Comparison of ENCODE assay signal across 9 cellular contexts in genomic region chr3:132376945-132377354, GRCh38. TPM values are rescaled to one million over a fixed set of nuclear protein-coding genes. Genes with fewer than 3 reads are reported as not detected.
DNase-seq lines count a peak whose midpoint lies in the region; ATAC-seq, FAIRE-seq and TF ChIP-seq lines count a peak whose summit lies in the region.
"Not testable (repeated sequence)": the region's sequence is repeated elsewhere in the genome, so short reads cannot be mapped to it uniquely, and the experiment has no call there.
"Had no signal": no experiment of that assay in that cellular context is flagged by ENCODE, and none has a peak within 500 bp of the region (broad histone marks: within the 10 kb centered on the region; RNA-seq: fewer than 3 reads in every experiment).

No MANE protein-coding gene starts in this region.

- H3K79me1 ChIP-seq in H1 (ENCODE audit: low read depth, low read length): not testable (repeated sequence)

- H3K4me2 ChIP-seq in GM23338 (peak overlapping the region; percentile 75), H1 (ENCODE audit: insufficient read depth in 1 of 2, low read depth in 2 of 2, low read length in 2 of 2) (peak overlapping the region; percentile 50 to 62)

- 0 out of 2 replicates have a peak overlapping the region, but pooled peaks have one; percentile 68 for H4K8ac ChIP-seq in H1 (ENCODE audit: extremely low read depth, insufficient read depth, low read length)

- not testable (repeated sequence) for H3K36me3 ChIP-seq in GM23338 (ENCODE audit: insufficient read depth); H1 (ENCODE audit: control insufficient read depth in 2 of 4, insufficient read depth in 4 of 4, low read length in 3 of 4)

- H2BK15ac ChIP-seq in H1 (ENCODE audit: low read length): not testable (repeated sequence)

- H3K4ac ChIP-seq in H1 (replicated peaks; ENCODE audit: insufficient read length, low read depth, low read length): not testable (repeated sequence)

- TF ChIP-seq CTCF in GM23338 (conservative IDR thresholded peaks at IDR 0.05; ENCODE audit: low read depth in 2 of 2); H1 (IDR thresholded peaks at IDR 0.05; ENCODE audit: control extremely low read depth in 1 of 3, insufficient read depth in 1 of 3, low read depth in 1 of 3, low read length in 3 of 3): not testable (repeated sequence)

- not testable (repeated sequence) for H4K20me1 ChIP-seq in GM23338 (replicated peaks; ENCODE audit: insufficient read depth); H1 (replicated peaks in 1 of 2; ENCODE audit: control insufficient read depth in 1 of 2, insufficient read depth in 2 of 2, low read length in 2 of 2)

- not testable (repeated sequence) for H3K14ac ChIP-seq in H1 (ENCODE audit: insufficient read length)

- peak overlapping the region in 1 of 4 experiments; percentile 60; a peak in 2 of 7 replicates for H3K9ac ChIP-seq in H1 (replicated peaks in 1 of 4; ENCODE audit: extremely low read depth in 1 of 4, low read depth in 3 of 4, low read length in 3 of 4)

- not testable (repeated sequence) for H3K27ac ChIP-seq in GM23338 (ENCODE audit: low read depth); H1 (ENCODE audit: low read depth, low read length)

- CTCF ChIA-PET in H1 (lab: Charles Lee; ENCODE audit: partially characterized antibody): interaction anchor here (1.0 to 2.5 kb wide), 4 partner anchors 19 to 338 kb away, joined by 3 to 5 read pairs (median 4); no protein-coding TSS in a partner anchor

- H4K5ac ChIP-seq in H1 (ENCODE audit: insufficient read length, low read depth, low read length): not testable (repeated sequence)

- H3K36me3 Mint-ChIP-seq in GM23338 (ENCODE audit: low read depth): peaks cover 21% of the 10 kb centered on the region
- not testable (repeated sequence) for H3K36me3 Mint-ChIP-seq in activated T-helper 1 cell treated with anti-CD3 and anti-CD28 coated beads, Interleukin-12 subunit alpha, Interleukin-12 subunit beta, Interleukin-2, Interleukin-4 antibody, amounts not matched to agents 30 ng/mL and 10 ng/mL and 1 ng/mL, durations not matched to agents 14 hours and 24 hours and 36 hours (ENCODE audit: low read depth); naive thymus-derived CD8-positive, alpha-beta T cell; stimulated activated effector memory CD8-positive, alpha-beta T cell treated with anti-CD3 and anti-CD28 coated beads, Interleukin-12 subunit alpha, Interleukin-12 subunit beta, amount 100 ng/mL, for 72 hours

- not testable (repeated sequence) for H3K23ac ChIP-seq in H1 (ENCODE audit: insufficient read length)

- not testable (repeated sequence) for H3K4me1 ChIP-seq in GM23338 (ENCODE audit: insufficient read depth)
- H3K4me1 ChIP-seq in H1 (replicated peaks in 1 of 4; ENCODE audit: control insufficient read depth in 3 of 4, insufficient read depth in 4 of 4, low read length in 3 of 4): peaks cover 7 to 20% (median 10%) of the 10 kb centered on the region in 4 experiments

- peak overlapping the region; percentile 72 for H3K4me3 Mint-ChIP-seq in GM23338
- peak overlapping the region; percentile 37 for H3K4me3 Mint-ChIP-seq in activated T-helper 1 cell treated with anti-CD3 and anti-CD28 coated beads, Interleukin-12 subunit alpha, Interleukin-12 subunit beta, Interleukin-2, Interleukin-4 antibody, amounts not matched to agents 30 ng/mL and 10 ng/mL and 1 ng/mL, durations not matched to agents 14 hours and 24 hours and 36 hours
- H3K4me3 Mint-ChIP-seq in naive thymus-derived CD8-positive, alpha-beta T cell: peak overlapping the region in 6 of 10 donors; percentile 19 to 80 (median 55)
- H3K4me3 Mint-ChIP-seq in stimulated activated effector memory CD8-positive, alpha-beta T cell treated with anti-CD3 and anti-CD28 coated beads, Interleukin-12 subunit alpha, Interleukin-12 subunit beta, amount 100 ng/mL, for 72 hours: peak overlapping the region; percentile 17

- H3K4me1 Mint-ChIP-seq in GM23338: peaks cover 29% of the 10 kb centered on the region
- not testable (repeated sequence) for H3K4me1 Mint-ChIP-seq in activated T-helper 1 cell treated with anti-CD3 and anti-CD28 coated beads, Interleukin-12 subunit alpha, Interleukin-12 subunit beta, Interleukin-2, Interleukin-4 antibody, amounts not matched to agents 30 ng/mL and 10 ng/mL and 1 ng/mL, durations not matched to agents 14 hours and 24 hours and 36 hours (ENCODE audit: low read depth); naive thymus-derived CD8-positive, alpha-beta T cell; stimulated activated effector memory CD8-positive, alpha-beta T cell treated with anti-CD3 and anti-CD28 coated beads, Interleukin-12 subunit alpha, Interleukin-12 subunit beta, amount 100 ng/mL, for 72 hours

- H3K9me3 Mint-ChIP-seq in GM23338: peaks cover 32% of the 10 kb centered on the region
- not testable (repeated sequence) for H3K9me3 Mint-ChIP-seq in activated T-helper 1 cell treated with anti-CD3 and anti-CD28 coated beads, Interleukin-12 subunit alpha, Interleukin-12 subunit beta, Interleukin-2, Interleukin-4 antibody, amounts not matched to agents 30 ng/mL and 10 ng/mL and 1 ng/mL, durations not matched to agents 14 hours and 24 hours and 36 hours; naive thymus-derived CD8-positive, alpha-beta T cell; stimulated activated effector memory CD8-positive, alpha-beta T cell treated with anti-CD3 and anti-CD28 coated beads, Interleukin-12 subunit alpha, Interleukin-12 subunit beta, amount 100 ng/mL, for 72 hours

- POLR2A ChIA-PET in H1 (lab: Charles Lee; ENCODE audit: partially characterized antibody): interaction anchor here (0.6 to 1.6 kb wide), 4 partner anchors 8 to 41 kb away, joined by 3 to 8 read pairs (median 4); no protein-coding TSS in a partner anchor
- POLR2A ChIA-PET in naive thymus-derived CD8-positive, alpha-beta T cell (lab: Charles Lee): not testable (repeated sequence)

- H3K56ac ChIP-seq in H1 (replicated peaks; ENCODE audit: insufficient read length, low read depth, low read length): not testable (repeated sequence)

- peak overlapping the region; percentile 2; the same call in 1 of the 2 replicates for H2AFZ ChIP-seq in GM23338
- H2AFZ ChIP-seq in H1 (ENCODE audit: low read length): peak overlapping the region; percentile 44; the same call in 1 of the 2 replicates

- not testable (repeated sequence) for ATAC-seq in GM23338; naive thymus-derived CD8-positive, alpha-beta T cell; stimulated activated effector memory CD8-positive, alpha-beta T cell treated with anti-CD3 and anti-CD28 coated beads, Interleukin-12 subunit alpha, Interleukin-12 subunit beta, amount 100 ng/mL, for 72 hours

- H3K9me2 ChIP-seq in GM23338 (ENCODE audit: insufficient read depth): not testable (repeated sequence)

- H2BK12ac ChIP-seq in H1 (ENCODE audit: low read depth, low read length): peak overlapping the region; percentile 97

- H3K9me3 ChIP-seq in H1 (ENCODE audit: insufficient read depth in 2 of 2, low read depth in 1 of 2, low read length in 1 of 2): not testable (repeated sequence)

- not testable (repeated sequence) for H2BK120ac ChIP-seq in H1 (replicated peaks; ENCODE audit: low read depth, low read length)

- not testable (repeated sequence) for H4K91ac ChIP-seq in H1 (replicated peaks; ENCODE audit: insufficient read length, low read length)

- not testable (repeated sequence) for H3F3A ChIP-seq in GM23338 (replicated peaks; ENCODE audit: low read depth)

- H2AK5ac ChIP-seq in H1 (ENCODE audit: low read depth, low read length): not testable (repeated sequence)

- not testable (repeated sequence) for TF ChIP-seq POLR2A in H1 (IDR thresholded peaks at IDR 0.05; ENCODE audit: control extremely low read depth in 1 of 2, low read depth in 2 of 2, low read length in 2 of 2)

- H3K4me3 ChIP-seq in GM23338: peak overlapping the region; percentile 63
- H3K4me3 ChIP-seq in H1 (ENCODE audit: extremely low read depth in 1 of 4, insufficient read depth in 2 of 4, low read depth in 3 of 4, low read length in 4 of 4): peak overlapping the region; percentile 21 to 76 (median 42); a peak in 6 of 8 replicates
- H3K4me3 ChIP-seq in iPS-11a (ENCODE audit: low read depth, low read length): peak overlapping the region; percentile 39

- intact Hi-C loops in activated T-helper 1 cell treated with anti-CD3 and anti-CD28 coated beads, Interleukin-12 subunit alpha, Interleukin-12 subunit beta, Interleukin-2, Interleukin-4 antibody, amounts not matched to agents 30 ng/mL and 10 ng/mL and 1 ng/mL, durations not matched to agents 14 hours and 24 hours and 36 hours (cut with micrococcal nuclease): not testable (repeated sequence)

- H3K27me3 Mint-ChIP-seq in GM23338 (ENCODE audit: insufficient read depth, low read depth, poor library complexity); activated T-helper 1 cell treated with anti-CD3 and anti-CD28 coated beads, Interleukin-12 subunit alpha, Interleukin-12 subunit beta, Interleukin-2, Interleukin-4 antibody, amounts not matched to agents 30 ng/mL and 10 ng/mL and 1 ng/mL, durations not matched to agents 14 hours and 24 hours and 36 hours (ENCODE audit: insufficient read depth): not testable (repeated sequence)
- H3K27me3 Mint-ChIP-seq in naive thymus-derived CD8-positive, alpha-beta T cell: peaks cover 16 to 34% (median 26%) of the 10 kb centered on the region in 5 donors

- H3K18ac ChIP-seq in H1 (ENCODE audit: extremely low read depth, low read length): peak overlapping the region; percentile 25; the same call in 1 of the 2 replicates

- FAIRE-seq in H1 (lab: Jason Lieb, UNC): not testable (repeated sequence)

- DNase-seq in GM23338 (ENCODE audit: low spot score) (peak; percentile 49), NCI-H146 (lab: John Stamatoyannopoulos, UW) (peak; percentile 50), SW480 (ENCODE audit: low spot score) (peak; percentile 5), H1 (ENCODE audit: low read depth in 1 of 2, low spot score in 2 of 2) (peak in 1 of 2 experiments; percentile 69)
- DNase-seq in activated T-helper 1 cell treated with anti-CD3 and anti-CD28 coated beads, Interleukin-12 subunit alpha, Interleukin-12 subunit beta, Interleukin-2, Interleukin-4 antibody, amounts not matched to agents 30 ng/mL and 10 ng/mL and 1 ng/mL, durations not matched to agents 14 hours and 24 hours and 36 hours (ENCODE audit: low spot score); stimulated activated effector memory CD8-positive, alpha-beta T cell treated with anti-CD3 and anti-CD28 coated beads, Interleukin-12 subunit alpha, Interleukin-12 subunit beta, amount 100 ng/mL, for 72 hours (ENCODE audit: low spot score in 2 of 2): not testable (repeated sequence)
- DNase-seq in naive thymus-derived CD8-positive, alpha-beta T cell: peak in 1 of 10 donors; percentile 1

- H3K27ac Mint-ChIP-seq in GM23338: peak overlapping the region; percentile 93
- not testable (repeated sequence) for H3K27ac Mint-ChIP-seq in activated T-helper 1 cell treated with anti-CD3 and anti-CD28 coated beads, Interleukin-12 subunit alpha, Interleukin-12 subunit beta, Interleukin-2, Interleukin-4 antibody, amounts not matched to agents 30 ng/mL and 10 ng/mL and 1 ng/mL, durations not matched to agents 14 hours and 24 hours and 36 hours; stimulated activated effector memory CD8-positive, alpha-beta T cell treated with anti-CD3 and anti-CD28 coated beads, Interleukin-12 subunit alpha, Interleukin-12 subunit beta, amount 100 ng/mL, for 72 hours
- H3K27ac Mint-ChIP-seq in naive thymus-derived CD8-positive, alpha-beta T cell: peak overlapping the region in 4 of 10 donors; percentile 43 to 83 (median 62)

- H2BK5ac ChIP-seq in H1 (ENCODE audit: low read depth, low read length): peak overlapping the region; percentile 71; the same call in 1 of the 2 replicates

- TF ChIP-seq RAD21 in H1 (IDR thresholded peaks at IDR 0.05 in 1 of 2, conservative IDR thresholded peaks at IDR 0.05 in 1 of 2; ENCODE audit: low read depth in 2 of 2, low read length in 2 of 2): not testable (repeated sequence)

- H3K27me3 ChIP-seq in GM23338 (ENCODE audit: insufficient read depth); H1 (replicated peaks in 1 of 4; ENCODE audit: control insufficient read depth in 3 of 4, extremely low read depth in 1 of 4, insufficient read depth in 3 of 4, low read length in 3 of 4): not testable (repeated sequence)

- not testable (repeated sequence) for H3K23me2 ChIP-seq in H1 (ENCODE audit: low read depth, low read length)

- not testable (repeated sequence) for H3K79me2 ChIP-seq in GM23338 (replicated peaks; ENCODE audit: insufficient read depth)
- peaks cover 0 to 21% of the 10 kb centered on the region in 2 experiments; a peak in 2 of 4 replicates for H3K79me2 ChIP-seq in H1 (ENCODE audit: control insufficient read depth in 1 of 2, insufficient read depth in 2 of 2, low read length in 2 of 2)

- 73% methylated on average over 25 of the region's 25 CpGs; no CpG with 5 or more reads in 1 of the 2 experiments for WGBS in H1 (ENCODE audit: extremely low coverage in 1 of 2, insufficient coverage in 1 of 2, insufficient read length in 1 of 2, insufficient replicate concordance in 2 of 2, low coverage in 1 of 2, low lambda C conversion rate in 2 of 2, missing lambda C conversion rate in 1 of 2), 2 experiments

- H2BK20ac ChIP-seq in H1 (ENCODE audit: low read length): not testable (repeated sequence)

- TF ChIP-seq EP300 in H1 (IDR thresholded peaks at IDR 0.05; ENCODE audit: borderline replicate concordance in 1 of 2, low read depth in 2 of 2, low read length in 2 of 2): not testable (repeated sequence)

RNA-seq across cellular contexts. Expression of gene DNAJC13, which starts 40.4 kb away (rescaled TPM):
- 32.9 and 33.6 TPM in 2 replicates for total RNA-seq in GM23338 (2014; rRNA removed; shearing (Covaris generic))
- 8.3 and 9.4 TPM in 2 replicates for polyA plus RNA-seq in GM23338 (2016; fragmentation: Nextera tagmentation; extraction: Ambion mirVana)
- total RNA-seq in activated T-helper 1 cell treated with anti-CD3 and anti-CD28 coated beads, Interleukin-12 subunit alpha, Interleukin-12 subunit beta, Interleukin-2, Interleukin-4 antibody, amounts not matched to agents 30 ng/mL and 10 ng/mL and 1 ng/mL, durations not matched to agents 14 hours and 24 hours and 36 hours: 30.2 and 34.0 TPM in 2 replicates
- total RNA-seq in H1 (2021; fragmentation: NEBNext Ultra II Directional; extraction: Animal tissue kit (Norgen Biotek cat#: 25700)): 27.9 and 28.8 TPM in 2 replicates
- polyA plus RNA-seq in H1 (2011; rRNA removed): 5.2 and 7.9 TPM in 2 replicates
- 9.8 TPM for polyA plus RNA-seq in H1 (2011; cell fraction: cytosol; rRNA removed)
- 9.2 TPM for polyA plus RNA-seq in H1 (2011; cell fraction: nucleus; rRNA removed)
- polyA plus RNA-seq in H1 (2012, experiment 1 of 2): 10.2 to 16.3 TPM (median 14.5 TPM) in 4 replicates
- polyA plus RNA-seq in H1 (2012, experiment 2 of 2): 0.60 TPM
- 11.8 TPM for polyA plus RNA-seq in H1 (2013, experiment 1 of 2)
- 11.7 TPM for polyA plus RNA-seq in H1 (2013, experiment 2 of 2)
- polyA minus RNA-seq in H1 (2011; rRNA and poly(A)+ RNA removed): 24.2 and 40.0 TPM in 2 replicates
- 21.9 TPM for polyA minus RNA-seq in H1 (2011; cell fraction: cytosol; rRNA and poly(A)+ RNA removed)
- polyA minus RNA-seq in H1 (2011; cell fraction: nucleus; rRNA and poly(A)+ RNA removed): 62.5 TPM
- 10 to 100 TPM; 36.2 to 45.9 TPM for total RNA-seq in naive thymus-derived CD8-positive, alpha-beta T cell
- 1 to 10 TPM; 7.6 to 8.9 (median 8.3) TPM for polyA plus RNA-seq in naive thymus-derived CD8-positive, alpha-beta T cell

RNA-seq across cellular contexts. Expression of gene ACP3, which starts 59.7 kb away (rescaled TPM):
- total RNA-seq in GM23338 (2014; rRNA removed; shearing (Covaris generic)): 3.5 and 5.4 TPM in 2 replicates
- polyA plus RNA-seq in GM23338 (2016; fragmentation: Nextera tagmentation; extraction: Ambion mirVana) (0.68 and 1.1 TPM in 2 replicates), H1 (2011; rRNA removed) (0.67 and 1.4 TPM in 2 replicates)
- not detected in 2 replicates for total RNA-seq in activated T-helper 1 cell treated with anti-CD3 and anti-CD28 coated beads, Interleukin-12 subunit alpha, Interleukin-12 subunit beta, Interleukin-2, Interleukin-4 antibody, amounts not matched to agents 30 ng/mL and 10 ng/mL and 1 ng/mL, durations not matched to agents 14 hours and 24 hours and 36 hours
- 1.2 and 2.4 TPM in 2 replicates for total RNA-seq in H1 (2021; fragmentation: NEBNext Ultra II Directional; extraction: Animal tissue kit (Norgen Biotek cat#: 25700))
- 1.00 TPM for polyA plus RNA-seq in H1 (2011; cell fraction: cytosol; rRNA removed)
- 1.5 TPM for polyA plus RNA-seq in H1 (2011; cell fraction: nucleus; rRNA removed)
- 2.1 to 4.3 TPM (median 2.6 TPM) in 4 replicates for polyA plus RNA-seq in H1 (2012, experiment 1 of 2)
- polyA plus RNA-seq in H1 (2012, experiment 2 of 2): 0.33 TPM
- 3.4 TPM for polyA plus RNA-seq in H1 (2013, experiment 1 of 2)
- 3.1 TPM for polyA plus RNA-seq in H1 (2013, experiment 2 of 2)
- 2.6 and 4.8 TPM in 2 replicates for polyA minus RNA-seq in H1 (2011; rRNA and poly(A)+ RNA removed)
- polyA minus RNA-seq in H1 (2011; cell fraction: cytosol; rRNA and poly(A)+ RNA removed): 0.73 TPM
- polyA minus RNA-seq in H1 (2011; cell fraction: nucleus; rRNA and poly(A)+ RNA removed): 4.0 TPM
- total RNA-seq in naive thymus-derived CD8-positive, alpha-beta T cell: not detected
- not detected for polyA plus RNA-seq in naive thymus-derived CD8-positive, alpha-beta T cell
- total RNA-seq: T-helper 2 cell treated with Interferon-gamma antibody and Interleukin-4, amounts not matched to agents 100 ng/mL and 5 ng/mL, for 36 hours had no signal

Comparison
In these comparisons a context has a peak if more than half of its experiments do, and no peak if none do; other contexts are left out.
1. H3K4me3 Mint-ChIP-seq: peak in every context shown above with its lines; median percentile 72 in GM23338; 55 in naive thymus-derived CD8-positive, alpha-beta T cell; 37 in activated T-helper 1 cell treated with anti-CD3 and anti-CD28 coated beads, Interleukin-12 subunit alpha, Interleukin-12 subunit beta, Interleukin-2, Interleukin-4 antibody, amounts not matched to agents 30 ng/mL and 10 ng/mL and 1 ng/mL, durations not matched to agents 14 hours and 24 hours and 36 hours; 17 in stimulated activated effector memory CD8-positive, alpha-beta T cell treated with anti-CD3 and anti-CD28 coated beads, Interleukin-12 subunit alpha, Interleukin-12 subunit beta, amount 100 ng/mL, for 72 hours.